In genomic region chr16:7976125-7976524, GRCh38 we compare ENCODE assay signal across 31 cellular contexts.
"Had no signal": no experiment of that assay in that cellular context is flagged by ENCODE, and none has a peak within 500 bp of the region (broad histone marks: within the 10 kb centered on the region; RNA-seq: fewer than 3 reads in every experiment).

No MANE protein-coding gene starts in this region.

- H3K4me1 ChIP-seq: SJCRH30 had no signal

- H2AFZ ChIP-seq: PC-9 had no signal

- H3K4me3 ChIP-seq: MG63, PC-9, SJCRH30, SK-N-MC had no signal

- H3K27me3 ChIP-seq: SJCRH30 had no signal

- ATAC-seq: Panc1, Right ventricle myocardium inferior, SK-N-SH treated with all-trans-retinoic acid at 6 μM for 48 hours had no signal

- H3K4me2 ChIP-seq: KMS-11, PC-9 had no signal

- FAIRE-seq: RCC 7860 had no signal

- H3K9ac ChIP-seq: KMS-11 had no signal

- H3K9me3 ChIP-seq: MG63, SJCRH30 had no signal

- H3K36me3 ChIP-seq: MG63, SJCRH30 had no signal

- H3K27ac ChIP-seq: KMS-11, PC-9, RWPE1, SJCRH30, SK-N-MC had no signal

- DNase-seq: Karpas-422, MG63, NCI-H1048, NCI-H1092 treated with DMSO at 0.1 percent for 48 hours, NCI-H1417, NCI-H1436, NCI-H146, NCI-H1694, NCI-H187, NCI-H1930, NCI-H2081 treated with DMSO at 0.1 percent for 48 hours, NCI-H2107, NCI-H2171 treated with DMSO at 0.1 percent for 48 hours, NCI-H2227 treated with DMSO at 0.1 percent for 48 hours, NCI-H345, NCI-H446, NCI-H510A treated with DMSO at 0.1 percent for 48 hours, NCI-H524 treated with DMSO at 0.1 percent for 48 hours, NCI-H526 treated with DMSO at 0.1 percent for 48 hours, NCI-H774, PC-9, SHP77, SIG-M5 had no signal
